2 cellular contexts compared by ENCODE assay signal in genomic region chr9:135883410-135884089, GRCh38.
A peak's percentile ranks its signal among the peaks of the same experiment; 100 is the strongest.
TF ChIP-seq lines count a peak whose summit lies in the region.

No MANE protein-coding gene starts in this region.

TF ChIP-seq in HEK293, 187 proteins besides CTCF, POLR2A, EP300 and RAD21:
- TF ChIP-seq ZFHX2 (tag by site-specific recombination; conservative IDR thresholded peaks at IDR 0.05) (0 out of 2 replicates have a peak, but pooled peaks have one; percentile 15), ZNF670 (tag by site-specific recombination; IDR thresholded peaks at IDR 0.05; ENCODE audit: low read depth) (no peak)

TF ChIP-seq in GM12878, 131 proteins besides CTCF, POLR2A, EP300 and RAD21:
- TF ChIP-seq SMAD5 (IDR thresholded peaks at IDR 0.05; ENCODE audit: low read depth) (no peak), TCF3 (IDR thresholded peaks at IDR 0.05; ENCODE audit: borderline replicate concordance, insufficient read depth, low read depth, low read length) (no peak), BMI1 (IDR thresholded peaks at IDR 0.05; ENCODE audit: borderline replicate concordance) (0 out of 2 replicates have a peak, but pooled peaks have one; percentile 27)
